Comparison of ENCODE assay signal across 11 cellular contexts in genomic region chr4:153530996-153531375, GRCh38.
DNase-seq lines count a peak whose midpoint lies in the region; ATAC-seq, FAIRE-seq and TF ChIP-seq lines count a peak whose summit lies in the region.
"Had no signal": no experiment of that assay in that cellular context is flagged by ENCODE, and none has a peak within 500 bp of the region (broad histone marks: within the 10 kb centered on the region; RNA-seq: fewer than 3 reads in every experiment).

No MANE protein-coding gene starts in this region.

- H3K4me3 ChIP-seq in fibroblast of pulmonary artery (replicated peaks; ENCODE audit: low read depth, low read length): no peak overlapping the region
- H3K4me3 ChIP-seq: ascending aorta had no signal

- peaks cover 99% of the 10 kb centered on the region for H3K4me1 Mint-ChIP-seq in activated T-cell treated with anti-CD3 and anti-CD28 coated beads, Interleukin-2, amount 50 U/mL, for 72 hours (ENCODE audit: low read depth)
- peaks cover 89% of the 10 kb centered on the region for H3K4me1 Mint-ChIP-seq in stimulated activated memory B cell treated with anti-CD40 and anti-IgM and Interleukin-4, amounts not matched to agents 10 μg/mL and 1 μg/mL and 100 μg/mL, for 72 hours

- ATAC-seq in activated T-cell treated with anti-CD3 and anti-CD28 coated beads, Interleukin-2, amount 50 U/mL, for 72 hours (replicated peaks in 1 of 2): no peak
- peak; percentile 60; the same call in 2 of the 3 replicates for ATAC-seq in SK-N-SH treated with all-trans-retinoic acid at 6 μM for 48 hours
- ATAC-seq in stimulated activated memory B cell treated with anti-CD40 and anti-IgM and Interleukin-4, amounts not matched to agents 10 μg/mL and 1 μg/mL and 100 μg/mL, for 72 hours: no peak

- no peaks in the 10 kb centered on the region for H3K27me3 Mint-ChIP-seq in activated T-cell treated with anti-CD3 and anti-CD28 coated beads, Interleukin-2, amount 50 U/mL, for 72 hours (ENCODE audit: low read depth)
- no peaks in the 10 kb centered on the region for H3K27me3 Mint-ChIP-seq in stimulated activated memory B cell treated with anti-CD40 and anti-IgM and Interleukin-4, amounts not matched to agents 10 μg/mL and 1 μg/mL and 100 μg/mL, for 72 hours

- TF ChIP-seq CTCF in fibroblast of pulmonary artery (IDR thresholded peaks at IDR 0.05; ENCODE audit: low read length, missing control alignments): peak; percentile 43

- DNase-seq in activated T-cell treated with anti-CD3 and anti-CD28 coated beads, Interleukin-2, amount 50 U/mL, for 72 hours: no peak
- no peak for DNase-seq in activated T-cell treated with anti-CD3 and anti-CD28 coated beads, Interleukin-2, amount 50 U/mL, for 1 hour
- no peak for DNase-seq in fibroblast of pulmonary artery (ENCODE audit: low read depth)
- DNase-seq in NCI-H1417 treated with DMSO at 0.1 percent for 48 hours (lab: John Stamatoyannopoulos, UW): no peak
- no peak for DNase-seq in HTR-8/SVneo (ENCODE audit: insufficient read length, low spot score)
- no peak for DNase-seq in activated CD4-positive, CD25-positive, alpha-beta regulatory T cell treated with anti-CD3 and anti-CD28 coated beads, Interleukin-2, amount 50 U/mL, for 72 hours
- DNase-seq: NCI-H510A treated with DMSO at 0.1 percent for 48 hours had no signal

- peak overlapping the region; percentile 100 for H3K27ac Mint-ChIP-seq in activated T-cell treated with anti-CD3 and anti-CD28 coated beads, Interleukin-2, amount 50 U/mL, for 72 hours
- peak overlapping the region; percentile 94 for H3K27ac Mint-ChIP-seq in stimulated activated memory B cell treated with anti-CD40 and anti-IgM and Interleukin-4, amounts not matched to agents 10 μg/mL and 1 μg/mL and 100 μg/mL, for 72 hours

- peaks cover 1 to 6% of the 10 kb centered on the region in 2 donors for H3K9me3 Mint-ChIP-seq in activated T-cell treated with anti-CD3 and anti-CD28 coated beads, Interleukin-2, amount 50 U/mL, for 72 hours
- peaks cover 3% of the 10 kb centered on the region for H3K9me3 Mint-ChIP-seq in stimulated activated memory B cell treated with anti-CD40 and anti-IgM and Interleukin-4, amounts not matched to agents 10 μg/mL and 1 μg/mL and 100 μg/mL, for 72 hours
- H3K9me3 Mint-ChIP-seq: neural crest cell had no signal

- peaks cover 7 to 25% of the 10 kb centered on the region in 2 donors for H3K36me3 Mint-ChIP-seq in activated T-cell treated with anti-CD3 and anti-CD28 coated beads, Interleukin-2, amount 50 U/mL, for 72 hours (ENCODE audit: insufficient read depth in 2 of 2)
- H3K36me3 Mint-ChIP-seq in stimulated activated memory B cell treated with anti-CD40 and anti-IgM and Interleukin-4, amounts not matched to agents 10 μg/mL and 1 μg/mL and 100 μg/mL, for 72 hours: peaks cover 40% of the 10 kb centered on the region

- peak overlapping the region; percentile 82 to 97 for H3K4me3 Mint-ChIP-seq in activated T-cell treated with anti-CD3 and anti-CD28 coated beads, Interleukin-2, amount 50 U/mL, for 72 hours
- no peak overlapping the region for H3K4me3 Mint-ChIP-seq in stimulated activated memory B cell treated with anti-CD40 and anti-IgM and Interleukin-4, amounts not matched to agents 10 μg/mL and 1 μg/mL and 100 μg/mL, for 72 hours
- H3K4me3 Mint-ChIP-seq: neural crest cell had no signal

- no peak for FAIRE-seq in HTR-8/SVneo (lab: Jason Lieb, UNC)

TF ChIP-seq in SK-N-SH treated with all-trans-retinoic acid at 6 μM for 48 hours, 23 proteins besides CTCF, POLR2A, EP300 and RAD21:
- no peak for TF ChIP-seq ISL1 (CRISPR knock-in tag; IDR thresholded peaks at IDR 0.05)
- TF ChIP-seq CSDC2 (CRISPR knock-in tag; IDR thresholded peaks at IDR 0.05): no peak
- no peak for TF ChIP-seq BACH2 (CRISPR knock-in tag; IDR thresholded peaks at IDR 0.05; ENCODE audit: borderline replicate concordance)
- no peak for TF ChIP-seq OSR1 (CRISPR knock-in tag; IDR thresholded peaks at IDR 0.05)
- TF ChIP-seq, protein P1, sequence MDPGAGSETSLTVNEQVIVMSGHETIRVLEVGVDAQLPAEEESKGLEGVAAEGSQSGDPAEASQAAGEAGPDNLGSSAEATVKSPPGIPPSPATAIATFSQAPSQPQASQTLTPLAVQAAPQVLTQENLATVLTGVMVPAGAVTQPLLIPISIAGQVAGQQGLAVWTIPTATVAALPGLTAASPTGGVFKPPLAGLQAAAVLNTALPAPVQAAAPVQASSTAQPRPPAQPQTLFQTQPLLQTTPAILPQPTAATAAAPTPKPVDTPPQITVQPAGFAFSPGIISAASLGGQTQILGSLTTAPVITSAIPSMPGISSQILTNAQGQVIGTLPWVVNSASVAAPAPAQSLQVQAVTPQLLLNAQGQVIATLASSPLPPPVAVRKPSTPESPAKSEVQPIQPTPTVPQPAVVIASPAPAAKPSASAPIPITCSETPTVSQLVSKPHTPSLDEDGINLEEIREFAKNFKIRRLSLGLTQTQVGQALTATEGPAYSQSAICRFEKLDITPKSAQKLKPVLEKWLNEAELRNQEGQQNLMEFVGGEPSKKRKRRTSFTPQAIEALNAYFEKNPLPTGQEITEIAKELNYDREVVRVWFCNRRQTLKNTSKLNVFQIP (CRISPR knock-in tag; IDR thresholded peaks at IDR 0.05; ENCODE audit: borderline replicate concordance, low read depth): no peak
- TF ChIP-seq, protein P2, sequence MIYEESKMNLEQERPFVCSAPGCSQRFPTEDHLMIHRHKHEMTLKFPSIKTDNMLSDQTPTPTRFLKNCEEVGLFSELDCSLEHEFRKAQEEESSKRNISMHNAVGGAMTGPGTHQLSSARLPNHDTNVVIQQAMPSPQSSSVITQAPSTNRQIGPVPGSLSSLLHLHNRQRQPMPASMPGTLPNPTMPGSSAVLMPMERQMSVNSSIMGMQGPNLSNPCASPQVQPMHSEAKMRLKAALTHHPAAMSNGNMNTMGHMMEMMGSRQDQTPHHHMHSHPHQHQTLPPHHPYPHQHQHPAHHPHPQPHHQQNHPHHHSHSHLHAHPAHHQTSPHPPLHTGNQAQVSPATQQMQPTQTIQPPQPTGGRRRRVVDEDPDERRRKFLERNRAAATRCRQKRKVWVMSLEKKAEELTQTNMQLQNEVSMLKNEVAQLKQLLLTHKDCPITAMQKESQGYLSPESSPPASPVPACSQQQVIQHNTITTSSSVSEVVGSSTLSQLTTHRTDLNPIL (CRISPR knock-in tag; IDR thresholded peaks at IDR 0.05; ENCODE audit: low read depth): no peak
- TF ChIP-seq SNAI2 (CRISPR knock-in tag; IDR thresholded peaks at IDR 0.05): no peak
- TF ChIP-seq TOX (CRISPR knock-in tag; IDR thresholded peaks at IDR 0.05; ENCODE audit: borderline replicate concordance): no peak
- TF ChIP-seq ZFP30 (CRISPR knock-in tag; IDR thresholded peaks at IDR 0.05): no peak
- TF ChIP-seq GLIS3 (CRISPR knock-in tag; IDR thresholded peaks at IDR 0.05): no peak
- no peak for TF ChIP-seq PATZ1 (CRISPR knock-in tag; IDR thresholded peaks at IDR 0.05; ENCODE audit: borderline replicate concordance)
- TF ChIP-seq ARNTL (CRISPR knock-in tag; IDR thresholded peaks at IDR 0.05; ENCODE audit: borderline replicate concordance, low read depth): no peak
- TF ChIP-seq RARB (CRISPR knock-in tag; IDR thresholded peaks at IDR 0.05): no peak
- no peak for TF ChIP-seq ZNF8 (CRISPR knock-in tag; IDR thresholded peaks at IDR 0.05)
- TF ChIP-seq ZNF70 (CRISPR knock-in tag; IDR thresholded peaks at IDR 0.05): no peak
- no peak for TF ChIP-seq PPARA (CRISPR knock-in tag; IDR thresholded peaks at IDR 0.05; ENCODE audit: borderline replicate concordance)
- no peak for TF ChIP-seq TCF4 (CRISPR knock-in tag; IDR thresholded peaks at IDR 0.05; ENCODE audit: borderline replicate concordance)
- no peak for TF ChIP-seq ESRRG (CRISPR knock-in tag; IDR thresholded peaks at IDR 0.05)
